29 cellular contexts compared by ENCODE assay signal in genomic region chr1:108842525-108843181, GRCh38. TPM values are rescaled to one million over a fixed set of nuclear protein-coding genes. Genes with fewer than 3 reads are reported as not detected.
"Had no signal": no experiment of that assay in that cellular context is flagged by ENCODE, and none has a peak within 500 bp of the region (broad histone marks: within the 10 kb centered on the region; RNA-seq: fewer than 3 reads in every experiment).

No MANE protein-coding gene starts in this region.

- H3K27ac Mint-ChIP-seq: activated B cell treated with CpG ODN at 0.5 μM for 24 hours; activated CD4-positive, alpha-beta T cell treated with anti-CD3 and anti-CD28 coated beads for 36 hours; activated naive CD4-positive, alpha-beta T cell treated with anti-CD3 and anti-CD28 coated beads, Interleukin-2, amount 50 U/mL, for 72 hours; activated T-cell treated with anti-CD3 and anti-CD28 coated beads, Interleukin-2, amount 50 U/mL, for 24 hours; activated T-helper 17 cell treated with anti-CD3 and anti-CD28 coated beads, Interleukin-2, amount 50 U/mL, for 72 hours; naive thymus-derived CD8-positive, alpha-beta T cell; stimulated activated naive CD8-positive, alpha-beta T cell treated with anti-CD3 and anti-CD28 coated beads, Interleukin-15, Interleukin-2, amounts not matched to agents 100 ng/mL and 50 ng/mL, for 24 hours; T-helper 1 cell treated with Interleukin-12 subunit alpha and Interleukin-12 subunit beta and Interleukin-4 antibody, amounts not matched to agents 30 μg/mL and 1 μg/mL, for 36 hours had no signal

- H3K9me3 Mint-ChIP-seq: activated T-cell treated with anti-CD3 and anti-CD28 coated beads, Interleukin-2, amount 50 U/mL, for 24 hours; activated T-helper 17 cell treated with anti-CD3 and anti-CD28 coated beads, Interleukin-2, amount 50 U/mL, for 72 hours; stimulated activated naive CD8-positive, alpha-beta T cell treated with anti-CD3 and anti-CD28 coated beads, Interleukin-15, Interleukin-2, amounts not matched to agents 100 ng/mL and 50 ng/mL, for 24 hours had no signal

- H3K27ac ChIP-seq: adrenal gland, hepatocyte, left lung, ovary, psoas muscle, suprapubic skin, upper lobe of left lung had no signal

- H3K79me2 ChIP-seq: hepatocyte had no signal

- H3K4me3 ChIP-seq: adrenal gland, hepatocyte, left lung, lung, ovary, psoas muscle, suprapubic skin, upper lobe of left lung had no signal

- DNase-seq: activated B cell treated with CpG ODN at 0.5 μM for 24 hours; activated CD4-positive, alpha-beta T cell treated with anti-CD3 and anti-CD28 coated beads for 36 hours; activated CD4-positive, alpha-beta T cell treated with anti-CD3 and anti-CD28 coated beads, Interleukin-2, amount 50 U/mL, for 4 hours; activated CD8-positive, alpha-beta memory T cell treated with anti-CD3 and anti-CD28 coated beads for 24 hours; activated CD8-positive, alpha-beta memory T cell treated with anti-CD3 and anti-CD28 coated beads, Interleukin-2, amount 50 U/mL, for 4 hours; activated T-cell treated with anti-CD3 and anti-CD28 coated beads, Interleukin-2, amount 50 U/mL, for 24 hours; adrenal gland; central memory CD4-positive, alpha-beta T cell; dermis blood vessel endothelial cell; effector CD8-positive, alpha-beta T cell; foreskin melanocyte; glutamatergic neuron; kidney glomerular epithelial cell; left lung; naive thymus-derived CD8-positive, alpha-beta T cell; ovary; psoas muscle; right cardiac atrium; stimulated activated CD4-positive, alpha-beta T cell treated with anti-CD3 and anti-CD28 coated beads, Interleukin-1b, Interleukin-23, amount 100 ng/mL, for 48 hours; T1000; upper lobe of left lung had no signal

- H3K4me2 ChIP-seq: hepatocyte had no signal

- H3K9me3 ChIP-seq: adrenal gland, left lung, ovary, psoas muscle, suprapubic skin, upper lobe of left lung had no signal

- H3K27me3 ChIP-seq: adrenal gland, hepatocyte, left lung, ovary, suprapubic skin, upper lobe of left lung had no signal

- H3K4me1 ChIP-seq: adrenal gland, left lung had no signal

- H3K4me1 Mint-ChIP-seq: activated B cell treated with CpG ODN at 0.5 μM for 24 hours; activated CD4-positive, alpha-beta T cell treated with anti-CD3 and anti-CD28 coated beads for 36 hours; activated T-helper 17 cell treated with anti-CD3 and anti-CD28 coated beads, Interleukin-2, amount 50 U/mL, for 72 hours; naive thymus-derived CD8-positive, alpha-beta T cell had no signal

- H2AFZ ChIP-seq: hepatocyte had no signal

- H3K27me3 Mint-ChIP-seq: activated CD4-positive, alpha-beta T cell treated with anti-CD3 and anti-CD28 coated beads for 36 hours; activated T-cell treated with anti-CD3 and anti-CD28 coated beads, Interleukin-2, amount 50 U/mL, for 24 hours; activated T-helper 17 cell treated with anti-CD3 and anti-CD28 coated beads, Interleukin-2, amount 50 U/mL, for 72 hours; stimulated activated naive CD8-positive, alpha-beta T cell treated with anti-CD3 and anti-CD28 coated beads, Interleukin-15, Interleukin-2, amounts not matched to agents 100 ng/mL and 50 ng/mL, for 24 hours had no signal

- FAIRE-seq: astrocyte had no signal

- H3K36me3 Mint-ChIP-seq: activated naive CD4-positive, alpha-beta T cell treated with anti-CD3 and anti-CD28 coated beads, Interleukin-2, amount 50 U/mL, for 72 hours had no signal

- H3K36me3 ChIP-seq: adrenal gland, left lung, ovary, suprapubic skin, upper lobe of left lung had no signal

- ATAC-seq: activated CD4-positive, alpha-beta T cell treated with anti-CD3 and anti-CD28 coated beads for 36 hours; activated naive CD4-positive, alpha-beta T cell treated with anti-CD3 and anti-CD28 coated beads, Interleukin-2, amount 50 U/mL, for 72 hours; activated T-helper 17 cell treated with anti-CD3 and anti-CD28 coated beads, Interleukin-2, amount 50 U/mL, for 72 hours; left lung; naive thymus-derived CD8-positive, alpha-beta T cell; psoas muscle; right cardiac atrium had no signal

- H3K4me3 Mint-ChIP-seq: activated B cell treated with CpG ODN at 0.5 μM for 24 hours; activated CD4-positive, alpha-beta T cell treated with anti-CD3 and anti-CD28 coated beads for 36 hours; activated T-cell treated with anti-CD3 and anti-CD28 coated beads, Interleukin-2, amount 50 U/mL, for 24 hours; activated T-helper 17 cell treated with anti-CD3 and anti-CD28 coated beads, Interleukin-2, amount 50 U/mL, for 72 hours; naive thymus-derived CD8-positive, alpha-beta T cell; stimulated activated naive CD8-positive, alpha-beta T cell treated with anti-CD3 and anti-CD28 coated beads, Interleukin-15, Interleukin-2, amounts not matched to agents 100 ng/mL and 50 ng/mL, for 24 hours; T-helper 1 cell treated with Interleukin-12 subunit alpha and Interleukin-12 subunit beta and Interleukin-4 antibody, amounts not matched to agents 30 μg/mL and 1 μg/mL, for 36 hours had no signal

RNA-seq across cellular contexts. Expression of gene AKNAD1, which starts 14.2 kb away (rescaled TPM):
- total RNA-seq: activated B cell treated with CpG ODN at 0.5 μM for 24 hours; activated CD4-positive, alpha-beta T cell treated with anti-CD3 and anti-CD28 coated beads for 36 hours; activated naive CD4-positive, alpha-beta T cell treated with anti-CD3 and anti-CD28 coated beads, Interleukin-2, amount 50 U/mL, for 72 hours; activated T-helper 17 cell treated with anti-CD3 and anti-CD28 coated beads, Interleukin-2, amount 50 U/mL, for 72 hours; astrocyte; left lung; naive thymus-derived CD8-positive, alpha-beta T cell; ovary; right cardiac atrium had no signal
- polyA plus RNA-seq: hepatocyte; naive thymus-derived CD8-positive, alpha-beta T cell; right cardiac atrium had no signal
